22 cellular contexts compared by ENCODE assay signal in genomic region chr9:38424918-38425317, GRCh38. TPM values are rescaled to one million over a fixed set of nuclear protein-coding genes. Genes with fewer than 3 reads are reported as not detected.
DNase-seq lines count a peak whose midpoint lies in the region; ATAC-seq and TF ChIP-seq lines count a peak whose summit lies in the region.
"Had no signal": no experiment of that assay in that cellular context is flagged by ENCODE, and none has a peak within 500 bp of the region (broad histone marks: within the 10 kb centered on the region; RNA-seq: fewer than 3 reads in every experiment).

No MANE protein-coding gene starts in this region.

- peak overlapping the region; percentile 0 for H3K4me3 Mint-ChIP-seq in CD4-positive, alpha-beta T cell
- peak overlapping the region; percentile 40 for H3K4me3 Mint-ChIP-seq in natural killer cell treated with Interleukin-12 subunit alpha and Interleukin-12 subunit beta and Interleukin-15 and Interleukin-18, amount 100 ng/mL, for 72 hours

- no peaks in the 10 kb centered on the region for H3K9me3 ChIP-seq in CD4-positive, alpha-beta T cell (ENCODE audit: control insufficient read depth, low read length)
- no peaks in the 10 kb centered on the region for H3K9me3 ChIP-seq in ES-I3 (ENCODE audit: control insufficient read depth, insufficient read depth, low read length)

- H3K4me1 Mint-ChIP-seq in CD4-positive, alpha-beta T cell (ENCODE audit: low read depth): no peaks in the 10 kb centered on the region
- H3K4me1 Mint-ChIP-seq in natural killer cell treated with Interleukin-12 subunit alpha and Interleukin-12 subunit beta and Interleukin-15 and Interleukin-18, amount 100 ng/mL, for 72 hours (ENCODE audit: low read depth in 2 of 2): no peaks in the 10 kb centered on the region

- peak overlapping the region; percentile 67; the same call in 1 of the 2 replicates for H3K9ac ChIP-seq in ES-I3 (ENCODE audit: low read depth, low read length)
- H3K9ac ChIP-seq: BLaER1 treated with 17β-estradiol and CSF1 and Interleukin-3, amounts not matched to agents 10 nM and 100 nM; KMS-11 had no signal

- DNase-seq in CD4-positive, alpha-beta T cell: no peak
- peak; percentile 31 for DNase-seq in coronary artery (ENCODE audit: low spot score)
- no peak for DNase-seq in natural killer cell treated with Interleukin-12 subunit alpha and Interleukin-12 subunit beta and Interleukin-15 and Interleukin-18, amount 100 ng/mL, for 72 hours (ENCODE audit: low spot score)
- no peak for DNase-seq in CD1c-positive myeloid dendritic cell (ENCODE audit: extremely low spot score)
- no peak for DNase-seq in DMS53 treated with DMSO at 0.1 percent for 48 hours (lab: John Stamatoyannopoulos, UW; ENCODE audit: unreplicated experiment)
- no peak for DNase-seq in germinal center (ENCODE audit: low spot score)
- DNase-seq: activated CD8-positive, alpha-beta memory T cell treated with anti-CD3 and anti-CD28 coated beads for 24 hours; activated gamma-delta T cell treated with Interleukin-2 at 50 U/mL for 16 hours; effector memory CD4-positive, alpha-beta T cell; NCI-H1105; NCI-H226; stimulated activated CD4-positive, alpha-beta T cell treated with anti-CD3 and anti-CD28 coated beads, Interleukin-4, amount 100 ng/mL, for 24 hours had no signal

- intact Hi-C loops in CD4-positive, alpha-beta T cell (cut with DNase I, micrococcal nuclease): no loop called here

- no peak overlapping the region for H3K27ac ChIP-seq in CD4-positive, alpha-beta T cell (ENCODE audit: low read depth, low read length)
- no peak overlapping the region for H3K27ac ChIP-seq in coronary artery
- H3K27ac ChIP-seq: BLaER1 treated with 17β-estradiol and CSF1 and Interleukin-3, amounts not matched to agents 10 nM and 100 nM; HL-60; KMS-11; SK-N-MC had no signal

- H3K27me3 Mint-ChIP-seq in CD4-positive, alpha-beta T cell: peaks cover 57% of the 10 kb centered on the region
- peaks cover 31 to 59% of the 10 kb centered on the region in 2 donors for H3K27me3 Mint-ChIP-seq in natural killer cell treated with Interleukin-12 subunit alpha and Interleukin-12 subunit beta and Interleukin-15 and Interleukin-18, amount 100 ng/mL, for 72 hours

- H3K4me1 ChIP-seq in ES-I3 (ENCODE audit: insufficient read depth, low read length): peaks cover 20% of the 10 kb centered on the region

- H3K36me3 ChIP-seq in ES-I3 (ENCODE audit: insufficient read depth, low read length): no peaks in the 10 kb centered on the region
- H3K36me3 ChIP-seq: BLaER1 treated with 17β-estradiol and CSF1 and Interleukin-3, amounts not matched to agents 10 nM and 100 nM had no signal

- peaks cover 43% of the 10 kb centered on the region for H3K27me3 ChIP-seq in CD4-positive, alpha-beta T cell (ENCODE audit: control insufficient read depth, insufficient read depth, low read length)

- no peaks in the 10 kb centered on the region for H3K9me3 Mint-ChIP-seq in CD4-positive, alpha-beta T cell
- no peaks in the 10 kb centered on the region for H3K9me3 Mint-ChIP-seq in natural killer cell treated with Interleukin-12 subunit alpha and Interleukin-12 subunit beta and Interleukin-15 and Interleukin-18, amount 100 ng/mL, for 72 hours

- peak overlapping the region; percentile 70 for H3K4me3 ChIP-seq in coronary artery

- H3K27ac Mint-ChIP-seq in CD4-positive, alpha-beta T cell: no peak overlapping the region
- H3K27ac Mint-ChIP-seq in natural killer cell treated with Interleukin-12 subunit alpha and Interleukin-12 subunit beta and Interleukin-15 and Interleukin-18, amount 100 ng/mL, for 72 hours: no peak overlapping the region

- no peak for ATAC-seq in CD4-positive, alpha-beta T cell (ENCODE audit: poor library complexity)
- no peak for ATAC-seq in natural killer cell treated with Interleukin-12 subunit alpha and Interleukin-12 subunit beta and Interleukin-15 and Interleukin-18, amount 100 ng/mL, for 72 hours
- no peak for ATAC-seq in HG02571 (IDR thresholded peaks at IDR 0.05; ENCODE audit: unreplicated experiment)

- CTCF ChIA-PET in CD4-positive, alpha-beta T cell (lab: Charles Lee): no interaction called here

- no peaks in the 10 kb centered on the region for H3K36me3 Mint-ChIP-seq in CD4-positive, alpha-beta T cell (ENCODE audit: low read depth)
- no peaks in the 10 kb centered on the region for H3K36me3 Mint-ChIP-seq in natural killer cell treated with Interleukin-12 subunit alpha and Interleukin-12 subunit beta and Interleukin-15 and Interleukin-18, amount 100 ng/mL, for 72 hours

- POLR2A ChIA-PET in CD4-positive, alpha-beta T cell (lab: Charles Lee): no interaction called here

- no peak for TF ChIP-seq CTCF in CD4-positive, alpha-beta T cell (IDR thresholded peaks at IDR 0.05)
- TF ChIP-seq CTCF in coronary artery (IDR thresholded peaks at IDR 0.05): no peak

RNA-seq across cellular contexts. Expression of gene IGFBPL1, which starts 0.7 kb away (rescaled TPM):
- total RNA-seq in CD4-positive, alpha-beta T cell: not detected
- not detected for total RNA-seq in natural killer cell treated with Interleukin-12 subunit alpha and Interleukin-12 subunit beta and Interleukin-15 and Interleukin-18, amount 100 ng/mL, for 72 hours
- total RNA-seq: fibroblast of villous mesenchyme, mammary epithelial cell, OCI-LY7, omental fat pad had no signal

RNA-seq across cellular contexts. Expression of gene ALDH1B1, which starts 32.4 kb away (rescaled TPM):
- under 1 TPM; 0.19 to 0.20 TPM for total RNA-seq in CD4-positive, alpha-beta T cell
- 10 to 100 TPM; 16.7 to 25.6 TPM for total RNA-seq in natural killer cell treated with Interleukin-12 subunit alpha and Interleukin-12 subunit beta and Interleukin-15 and Interleukin-18, amount 100 ng/mL, for 72 hours

Comparison
In these comparisons a context has a peak if more than half of its experiments do, and no peak if none do; other contexts are left out.
1. RNA of gene ALDH1B1, which starts 32.4 kb away (total RNA-seq): 16.7 to 25.6 TPM in natural killer cell treated with Interleukin-12 subunit alpha and Interleukin-12 subunit beta and Interleukin-15 and Interleukin-18, amount 100 ng/mL, for 72 hours; 0.19 to 0.20 TPM in CD4-positive, alpha-beta T cell; every median in the first group is over 10 times any median in the second.